ENCODE assay signal across 1 cellular context in the genomic region with DNA sequence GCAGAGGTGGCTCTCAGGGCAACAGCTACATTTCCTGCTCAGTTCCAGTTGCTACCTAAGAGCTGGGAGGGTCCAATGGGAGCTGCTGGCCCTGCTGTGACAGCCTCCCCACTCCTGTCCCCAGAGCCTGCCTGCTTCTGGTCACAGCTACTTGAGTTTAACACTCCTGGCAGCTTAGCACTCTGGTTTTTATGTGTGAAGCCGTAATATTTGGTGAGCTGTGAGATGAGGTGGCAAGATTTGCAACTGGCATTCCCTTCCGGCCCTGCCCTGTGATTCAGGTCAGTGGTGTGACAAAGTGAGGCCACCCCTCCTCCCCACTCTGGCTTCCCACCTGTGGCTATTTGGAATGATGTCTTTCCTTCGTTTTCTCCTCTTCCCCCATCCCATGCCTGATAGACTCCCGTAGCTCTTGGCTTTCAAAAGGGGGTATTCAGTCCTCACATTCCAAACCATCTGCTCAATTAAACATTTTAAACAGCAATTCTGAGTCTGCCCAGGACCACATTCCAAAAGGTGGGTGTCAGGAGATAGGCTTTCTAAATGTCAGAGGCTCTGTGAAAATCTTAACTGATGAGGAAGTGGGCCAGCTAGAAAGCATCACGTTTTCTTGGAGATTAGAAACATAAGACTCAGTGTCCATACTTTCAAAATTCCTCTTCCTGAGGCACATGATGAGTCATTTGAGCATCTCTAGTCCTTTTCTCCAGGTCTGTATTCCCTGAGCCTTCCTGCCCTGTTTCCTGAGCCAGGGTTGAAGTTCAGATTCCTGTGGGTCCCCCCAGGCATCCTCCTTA.
A peak's percentile ranks its signal among the peaks of the same experiment; 100 is the strongest.
TF ChIP-seq lines count a peak whose summit lies in the region.

No MANE protein-coding gene starts in this region.

TF ChIP-seq in HCT116, 20 proteins besides CTCF, POLR2A, EP300 and RAD21 (continued from another document):
- TF ChIP-seq ATF3 (IDR thresholded peaks at IDR 0.05) (no peak), FOSL1 (IDR thresholded peaks at IDR 0.05; ENCODE audit: low read depth) (peak; percentile 41; the same call in 1 of the 2 replicates), ZNF274 (IDR thresholded peaks at IDR 0.05; ENCODE audit: low read depth, low read length) (no peak), ZFX (IDR thresholded peaks at IDR 0.05) (no peak)
